ENCODE assay signal across 29 cellular contexts in the genomic region with DNA sequence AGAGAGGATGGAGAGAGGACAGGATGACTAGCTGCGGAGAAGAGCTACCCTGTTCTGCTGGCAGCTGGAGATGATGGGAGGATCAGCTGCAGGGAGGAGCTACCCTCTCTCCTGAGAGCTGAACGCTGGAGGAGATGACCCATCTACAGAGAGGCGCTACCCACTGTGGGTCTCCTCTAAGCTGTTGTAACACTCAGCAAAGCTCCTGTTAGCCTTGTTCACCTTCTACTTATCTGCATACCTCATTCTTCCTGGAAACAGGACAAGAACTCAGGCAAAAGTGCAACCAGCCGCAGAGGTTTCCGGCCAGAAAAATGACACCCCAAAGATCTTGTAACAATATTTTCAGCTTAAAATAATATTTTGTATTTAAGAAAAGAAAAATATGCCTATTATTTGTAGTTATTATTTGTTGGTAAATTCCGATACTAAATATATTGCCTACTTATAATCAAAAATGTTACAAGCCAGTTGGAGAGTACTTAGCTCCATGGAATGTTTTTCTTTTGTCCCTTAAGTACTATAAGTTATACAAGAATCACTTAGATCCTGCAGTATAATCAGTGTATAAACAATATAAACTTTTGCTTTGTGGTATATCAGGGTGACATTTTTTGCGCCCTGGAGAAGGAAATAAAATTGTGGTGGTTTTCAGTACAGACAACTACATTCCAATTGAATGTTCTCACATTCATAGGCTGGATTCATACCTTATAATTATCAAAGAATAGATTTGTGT.
"Had no signal": no experiment of that assay in that cellular context is flagged by ENCODE, and none has a peak within 500 bp of the region (broad histone marks: within the 10 kb centered on the region; RNA-seq: fewer than 3 reads in every experiment).

No MANE protein-coding gene starts in this region.

- H3K4me3 ChIP-seq: esophagus squamous epithelium, heart right ventricle, left lung, pancreas, right lobe of liver, suprapubic skin, transverse colon had no signal

- ATAC-seq: effector memory CD8-positive, alpha-beta T cell; heart right ventricle; left cardiac atrium; left lung; naive thymus-derived CD8-positive, alpha-beta T cell; pancreas; right lobe of liver; stimulated activated naive CD8-positive, alpha-beta T cell treated with anti-CD3 and anti-CD28 coated beads, Interleukin-15, amount 100 ng/mL, for 72 hours had no signal

- H3K27ac ChIP-seq: esophagus squamous epithelium, heart right ventricle, left lung, neutrophil, pancreas, right lobe of liver, suprapubic skin, transverse colon had no signal

- H3K27me3 ChIP-seq: esophagus squamous epithelium, heart right ventricle, left lung, neutrophil, pancreas, right lobe of liver, suprapubic skin, transverse colon had no signal

- H3K36me3 ChIP-seq: esophagus squamous epithelium, heart right ventricle, left lung, neutrophil, pancreas, right lobe of liver, suprapubic skin, transverse colon had no signal

- H3K4me1 ChIP-seq: esophagus squamous epithelium, heart right ventricle, left lung, pancreas, right lobe of liver, suprapubic skin, transverse colon had no signal

- H3K9me3 ChIP-seq: esophagus squamous epithelium, neutrophil, pancreas, right lobe of liver, suprapubic skin had no signal

- FAIRE-seq: endometrium, islet of Langerhans, pancreas, small intestine, urothelium cell line had no signal

- DNase-seq: cortex of kidney; effector memory CD8-positive, alpha-beta T cell; erythroblast; esophagus squamous epithelium; foreskin melanocyte; glutamatergic neuron; heart right ventricle; hippocampal formation; left cardiac atrium; mammary epithelial cell; mesendoderm; midbrain; nephron progenitor cell; pancreas; retina; small intestine; stimulated activated CD4-positive, alpha-beta T cell treated with anti-CD3 and anti-CD28 coated beads, Interleukin-15, amount 100 ng/mL, for 24 hours; stimulated activated CD4-positive, alpha-beta T cell treated with anti-CD3 and anti-CD28 coated beads, Interleukin-2, amount 100 ng/mL, for 48 hours; stimulated activated naive CD4-positive, alpha-beta T cell; stimulated activated naive CD8-positive, alpha-beta T cell treated with anti-CD3 and anti-CD28 coated beads, Interleukin-15, amount 100 ng/mL, for 72 hours; transverse colon had no signal
